In genomic region chr9:22079873-22080341, GRCh38 we compare ENCODE assay signal across 9 cellular contexts.
DNase-seq lines count a peak whose midpoint lies in the region; ATAC-seq, FAIRE-seq and TF ChIP-seq lines count a peak whose summit lies in the region.
"Had no signal": no experiment of that assay in that cellular context is flagged by ENCODE, and none has a peak within 500 bp of the region (broad histone marks: within the 10 kb centered on the region; RNA-seq: fewer than 3 reads in every experiment).

No MANE protein-coding gene starts in this region.

- no peak overlapping the region for H3K4me3 ChIP-seq in AG09309 (ENCODE audit: control insufficient read depth, low read depth, low read length)
- no peak overlapping the region for H3K4me3 ChIP-seq in astrocyte of the spinal cord (ENCODE audit: low read depth, low read length)
- no peak overlapping the region for H3K4me3 ChIP-seq in pancreas

- no peaks in the 10 kb centered on the region for H3K9me3 ChIP-seq in pancreas

- no peaks in the 10 kb centered on the region for H3K4me1 ChIP-seq in pancreas

- no peaks in the 10 kb centered on the region for H3K36me3 ChIP-seq in pancreas

- WGBS in pancreas, 2 donors, result 51 to 53% methylated on average over 4 of the region's 4 CpGs

- no peaks in the 10 kb centered on the region for H3K27me3 ChIP-seq in pancreas

- DNase-seq in AG09309 (ENCODE audit: low read depth) (peak; percentile 53), astrocyte of the spinal cord (ENCODE audit: low read depth, low spot score) (peak; percentile 42), pancreas (peak in 1 of 6 donors; percentile 26), KG1 (lab: John Stamatoyannopoulos, UW) (no peak), NCI-H1436 treated with DMSO at 0.1 percent for 48 hours (lab: John Stamatoyannopoulos, UW) (no peak), NCI-H524 (lab: John Stamatoyannopoulos, UW) (no peak)

- TF ChIP-seq CTCF in AG09309 (IDR thresholded peaks at IDR 0.05; ENCODE audit: control insufficient read depth, insufficient read depth, low read depth, low read length, missing control alignments) (no peak), astrocyte of the spinal cord (IDR thresholded peaks at IDR 0.05; ENCODE audit: low read depth, low read length) (no peak), pancreas (IDR thresholded peaks at IDR 0.05) (no peak)

- in situ Hi-C loops in astrocyte of the spinal cord (cut with HindIII; ENCODE audit: low sequenced_read_pairs), result no loop called here

- FAIRE-seq in pancreas (lab: Jason Lieb, UNC), result no peak
- FAIRE-seq: G401.6 had no signal

- ATAC-seq in GM19467 (IDR thresholded peaks at IDR 0.05; ENCODE audit: unreplicated experiment) (peak; percentile 80), HG03571 (IDR thresholded peaks at IDR 0.05; ENCODE audit: unreplicated experiment) (peak; percentile 66), pancreas (peak in 3 of 4 donors; percentile 79 to 88 (median 82))

- intact Hi-C loops in pancreas (cut with DNase I), result no loop called here

- peak overlapping the region in 2 of 4 donors; percentile 1 to 47 for H3K27ac ChIP-seq in pancreas

Comparison
In these comparisons a context has a peak if more than half of its experiments do, and no peak if none do; other contexts are left out.
1. DNase-seq: peak in AG09309 (single experiment) and astrocyte of the spinal cord (single experiment); none in KG1 (single experiment), NCI-H1436 treated with DMSO at 0.1 percent for 48 hours (single experiment) and NCI-H524 (0 of 2).
2. Peak in every context shown above with its lines, with median percentiles within 50 percentile points of each other: ATAC-seq.